In the genomic region with DNA sequence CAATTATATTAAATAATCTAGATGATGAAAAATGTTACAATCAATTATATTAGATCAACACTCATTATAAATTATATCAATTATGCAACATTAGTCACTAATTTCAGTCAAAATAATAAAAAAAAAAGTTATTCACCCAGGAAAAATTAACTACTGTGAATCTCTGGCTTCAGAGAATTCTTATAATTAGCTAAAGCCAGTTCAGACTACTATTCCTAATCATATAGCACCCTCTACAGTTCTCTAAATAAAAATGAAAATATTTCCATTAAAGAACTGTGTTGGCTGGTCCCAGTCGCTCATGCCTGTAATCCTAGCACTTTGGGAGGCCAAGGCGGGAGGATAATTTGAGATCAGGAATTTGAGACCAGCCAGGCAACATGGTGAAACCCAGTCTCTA, we compare ENCODE assay signal across 11 cellular contexts. TPM values are rescaled to one million over a fixed set of nuclear protein-coding genes. Genes with fewer than 3 reads are reported as not detected.
DNase-seq lines count a peak whose midpoint lies in the region; ATAC-seq and TF ChIP-seq lines count a peak whose summit lies in the region.
"Had no signal": no experiment of that assay in that cellular context is flagged by ENCODE, and none has a peak within 500 bp of the region (broad histone marks: within the 10 kb centered on the region; RNA-seq: fewer than 3 reads in every experiment).

No MANE protein-coding gene starts in this region.

- no peak overlapping the region for H3K4me2 ChIP-seq in Karpas-422 (ENCODE audit: low read depth, low read length, poor library complexity, severe bottlenecking)

- peak; percentile 1 for DNase-seq in NCI-H1105 treated with DMSO at 0.1 percent for 48 hours (lab: John Stamatoyannopoulos, UW)
- no peak for DNase-seq in NCI-H1105 (lab: John Stamatoyannopoulos, UW)
- DNase-seq in NCI-H82 treated with DMSO at 0.1 percent for 48 hours (lab: John Stamatoyannopoulos, UW; ENCODE audit: unreplicated experiment) = peak; percentile 43
- no peak for DNase-seq in endodermal cell
- no peak for DNase-seq in psoas muscle
- no peak for DNase-seq in DMS153 (lab: John Stamatoyannopoulos, UW)
- DNase-seq in Karpas-422 = no peak
- no peak for DNase-seq in nucleus accumbens (lab: John Stamatoyannopoulos, UW)
- DNase-seq: activated CD4-positive, alpha-beta T cell treated with anti-CD3 and anti-CD28 coated beads for 36 hours; transverse colon had no signal

- peaks cover 24% of the 10 kb centered on the region for H3K4me1 Mint-ChIP-seq in endodermal cell

- no peaks in the 10 kb centered on the region for H3K27me3 ChIP-seq in endodermal cell (ENCODE audit: control insufficient read depth, insufficient read depth, low read length, poor library complexity, severe bottlenecking)
- no peaks in the 10 kb centered on the region for H3K27me3 ChIP-seq in psoas muscle (ENCODE audit: insufficient read depth in 3 of 3, low read length in 2 of 3)
- no peaks in the 10 kb centered on the region for H3K27me3 ChIP-seq in Karpas-422 (ENCODE audit: low read length)
- H3K27me3 ChIP-seq: transverse colon had no signal

- H3K79me2 ChIP-seq in Karpas-422 (ENCODE audit: low read length) = peaks cover 100% of the 10 kb centered on the region

- peaks cover 14% of the 10 kb centered on the region for H3K4me1 ChIP-seq in endodermal cell (ENCODE audit: control insufficient read depth, insufficient read depth, low read length)
- H3K4me1 ChIP-seq in psoas muscle = peaks cover 18% of the 10 kb centered on the region
- no peaks in the 10 kb centered on the region for H3K4me1 ChIP-seq in Karpas-422 (ENCODE audit: low read length)
- H3K4me1 ChIP-seq: transverse colon had no signal

- H3K9me3 Mint-ChIP-seq in endodermal cell = no peaks in the 10 kb centered on the region

- H3K27me3 Mint-ChIP-seq in endodermal cell (ENCODE audit: insufficient read depth) = no peaks in the 10 kb centered on the region
- H3K27me3 Mint-ChIP-seq: activated CD4-positive, alpha-beta T cell treated with anti-CD3 and anti-CD28 coated beads for 36 hours; activated naive CD8-positive, alpha-beta T cell had no signal

- H3K27ac ChIP-seq in endodermal cell (ENCODE audit: low read depth, low read length) = no peak overlapping the region
- no peak overlapping the region for H3K27ac ChIP-seq in psoas muscle
- H3K27ac ChIP-seq in Karpas-422 (ENCODE audit: low read length) = no peak overlapping the region
- H3K27ac ChIP-seq: transverse colon had no signal

- peak; percentile 43 for TF ChIP-seq CTCF in endodermal cell (conservative IDR thresholded peaks at IDR 0.05)
- peak; percentile 26 for TF ChIP-seq CTCF in psoas muscle (IDR thresholded peaks at IDR 0.05)

- intact Hi-C loops in psoas muscle (cut with DNase I) = no loop called here

- no peaks in the 10 kb centered on the region for H3K9me3 ChIP-seq in endodermal cell (ENCODE audit: control insufficient read depth, low read length)
- no peaks in the 10 kb centered on the region for H3K9me3 ChIP-seq in psoas muscle
- no peaks in the 10 kb centered on the region for H3K9me3 ChIP-seq in Karpas-422 (ENCODE audit: low read length)
- H3K9me3 ChIP-seq: transverse colon had no signal

- no peak overlapping the region for H2AFZ ChIP-seq in Karpas-422 (ENCODE audit: low read length)

- peaks cover 9% of the 10 kb centered on the region for H3K36me3 ChIP-seq in endodermal cell (ENCODE audit: control insufficient read depth, insufficient read depth, low read length)
- peaks cover 0 to 17% of the 10 kb centered on the region in 2 donors for H3K36me3 ChIP-seq in psoas muscle (ENCODE audit: insufficient read depth in 1 of 2, low read depth in 1 of 2)
- H3K36me3 ChIP-seq in Karpas-422 (ENCODE audit: insufficient read depth, low read length) = 0 out of 2 replicates have a peak, but pooled peaks cover 5% of the 10 kb centered on the region
- H3K36me3 ChIP-seq: transverse colon had no signal

- 100% methylated on average over 2 of the region's 2 CpGs; no CpG with 5 or more reads in 1 of the 2 experiments for WGBS in endodermal cell (ENCODE audit: insufficient coverage in 1 of 2, insufficient read length in 1 of 2), 2 experiments
- WGBS in psoas muscle, 3 donors = 46 to 55% (median 47%) methylated on average over 2 of the region's 2 CpGs

- peak in 2 of 4 donors; percentile 67 to 70 for ATAC-seq in psoas muscle
- ATAC-seq: activated CD4-positive, alpha-beta T cell treated with anti-CD3 and anti-CD28 coated beads for 36 hours had no signal

- H3K4me3 ChIP-seq in endodermal cell (ENCODE audit: low read length) (no peak overlapping the region), psoas muscle (no peak overlapping the region), Karpas-422 (ENCODE audit: low read length) (no peak overlapping the region)
- H3K4me3 ChIP-seq: transverse colon had no signal

- H3K27ac Mint-ChIP-seq in endodermal cell = no peak overlapping the region
- H3K27ac Mint-ChIP-seq: activated CD4-positive, alpha-beta T cell treated with anti-CD3 and anti-CD28 coated beads for 36 hours; activated naive CD8-positive, alpha-beta T cell had no signal

- no peak overlapping the region for H3K4me3 Mint-ChIP-seq in endodermal cell
- H3K4me3 Mint-ChIP-seq: activated CD4-positive, alpha-beta T cell treated with anti-CD3 and anti-CD28 coated beads for 36 hours; activated naive CD8-positive, alpha-beta T cell had no signal

- H4K20me1 ChIP-seq in Karpas-422 (ENCODE audit: insufficient read depth, low read depth, low read length) = peaks cover 15% of the 10 kb centered on the region

- peaks cover 2% of the 10 kb centered on the region for H3K36me3 Mint-ChIP-seq in endodermal cell (ENCODE audit: low read depth)
- H3K36me3 Mint-ChIP-seq: activated naive CD8-positive, alpha-beta T cell had no signal

- H3K9me2 ChIP-seq in Karpas-422 (replicated peaks; ENCODE audit: insufficient read depth, low read length) = no peaks in the 10 kb centered on the region

- H3K9ac ChIP-seq in endodermal cell (ENCODE audit: extremely low read depth, low read length, poor library complexity, severe bottlenecking) (no peak overlapping the region), Karpas-422 (ENCODE audit: low read length) (no peak overlapping the region)

RNA-seq across cellular contexts. Expression of a gene that starts 33.0 kb away (rescaled TPM):
- total RNA-seq in endodermal cell (10 to 100 TPM; 28.8 to 32.0 TPM), psoas muscle (10 to 100 TPM; 12.2 to 67.2 (median 31.1) TPM)
- polyA plus RNA-seq in endodermal cell (2013, experiment 1 of 2) = 16.3 TPM
- 15.3 TPM for polyA plus RNA-seq in endodermal cell (2013, experiment 2 of 2)
- polyA plus RNA-seq in psoas muscle = 1 to 10 TPM; 3.9 to 6.3 (median 5.4) TPM
- total RNA-seq in Karpas-422 (2014; rRNA removed; shearing (Covaris generic); ENCODE audit: low replicate concordance) = 17.4 and 36.3 TPM in 2 replicates

Comparison
In these comparisons a context has a peak if more than half of its experiments do, and no peak if none do; other contexts are left out.
1. DNase-seq: peak in NCI-H1105 treated with DMSO at 0.1 percent for 48 hours (single experiment) and NCI-H82 treated with DMSO at 0.1 percent for 48 hours (single experiment); none in NCI-H1105 (single experiment), endodermal cell (single experiment), psoas muscle (0 of 2), DMS153 (single experiment), Karpas-422 (single experiment) and nucleus accumbens (0 of 56).